ENCODE assay signal across 1 cellular context in the genomic region with DNA sequence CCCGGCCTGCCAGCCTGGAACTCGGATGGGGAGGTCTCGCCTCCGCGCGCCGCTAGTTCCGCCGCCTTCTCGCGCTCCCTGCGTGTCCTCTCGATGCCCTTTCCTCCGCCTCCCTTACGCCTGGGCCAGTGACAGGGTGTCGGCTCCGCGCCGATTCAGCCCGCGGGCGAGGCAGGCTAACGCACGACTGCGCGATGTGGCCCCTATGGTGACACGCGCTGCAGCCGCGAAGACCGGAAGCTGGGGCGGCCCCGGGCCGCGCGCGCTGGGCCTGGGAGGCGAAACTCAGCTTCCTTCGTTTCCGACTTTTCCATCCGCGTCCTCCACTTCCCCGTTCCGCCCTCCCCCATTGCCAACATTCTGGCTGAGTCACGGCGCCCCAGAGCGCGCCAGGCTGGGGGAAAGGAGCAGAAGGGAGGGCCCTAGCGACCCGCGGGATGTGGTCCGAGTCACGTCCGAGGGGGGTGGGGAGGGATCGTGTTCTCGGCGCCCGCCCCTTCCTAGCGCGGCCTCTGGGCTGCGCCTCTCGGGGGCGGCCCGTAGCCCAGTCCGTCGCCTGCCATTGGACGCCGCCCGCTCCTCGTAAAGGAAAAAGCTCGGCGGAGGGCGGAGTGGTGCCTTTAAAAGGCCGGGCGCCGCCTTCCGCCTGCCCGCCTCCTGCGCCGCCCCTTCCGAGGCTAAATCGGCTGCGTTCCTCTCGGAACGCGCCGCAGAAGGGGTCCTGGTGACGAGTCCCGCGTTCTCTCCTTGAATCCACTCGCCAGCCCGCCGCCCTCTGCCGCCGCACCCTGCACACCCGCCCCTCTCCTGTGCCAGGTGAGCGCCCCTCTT.
A peak's percentile ranks its signal among the peaks of the same experiment; 100 is the strongest.
TF ChIP-seq lines count a peak whose summit lies in the region.

Gene ALDOA, plus strand, starts transcription at position 649 of the 831 bp plus-strand sequence. CDS start 1,138 bp downstream, outside the sequence.

TF ChIP-seq in HepG2, 621 proteins besides CTCF, POLR2A, EP300 and RAD21 (continued from another document):
- TF ChIP-seq, protein P1, sequence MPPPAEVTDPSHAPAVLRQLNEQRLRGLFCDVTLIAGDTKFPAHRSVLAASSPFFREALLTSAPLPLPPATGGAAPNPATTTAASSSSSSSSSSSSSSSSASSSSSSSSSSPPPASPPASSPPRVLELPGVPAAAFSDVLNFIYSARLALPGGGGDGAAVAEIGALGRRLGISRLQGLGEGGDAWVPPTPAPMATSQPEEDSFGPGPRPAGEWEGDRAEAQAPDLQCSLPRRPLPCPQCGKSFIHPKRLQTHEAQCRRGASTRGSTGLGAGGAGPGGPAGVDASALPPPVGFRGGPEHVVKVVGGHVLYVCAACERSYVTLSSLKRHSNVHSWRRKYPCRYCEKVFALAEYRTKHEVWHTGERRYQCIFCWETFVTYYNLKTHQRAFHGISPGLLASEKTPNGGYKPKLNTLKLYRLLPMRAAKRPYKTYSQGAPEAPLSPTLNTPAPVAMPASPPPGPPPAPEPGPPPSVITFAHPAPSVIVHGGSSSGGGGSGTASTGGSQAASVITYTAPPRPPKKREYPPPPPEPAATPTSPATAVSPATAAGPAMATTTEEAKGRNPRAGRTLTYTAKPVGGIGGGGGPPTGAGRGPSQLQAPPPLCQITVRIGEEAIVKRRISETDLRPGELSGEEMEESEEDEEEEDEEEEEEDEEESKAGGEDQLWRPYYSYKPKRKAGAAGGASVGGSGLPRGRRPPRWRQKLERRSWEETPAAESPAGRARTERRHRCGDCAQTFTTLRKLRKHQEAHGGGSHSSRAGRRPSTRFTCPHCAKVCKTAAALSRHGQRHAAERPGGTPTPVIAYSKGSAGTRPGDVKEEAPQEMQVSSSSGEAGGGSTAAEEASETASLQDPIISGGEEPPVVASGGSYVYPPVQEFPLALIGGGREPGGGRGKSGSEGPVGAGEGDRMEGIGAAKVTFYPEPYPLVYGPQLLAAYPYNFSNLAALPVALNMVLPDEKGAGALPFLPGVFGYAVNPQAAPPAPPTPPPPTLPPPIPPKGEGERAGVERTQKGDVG (CRISPR knock-in tag; IDR thresholded peaks at IDR 0.05; ENCODE audit: borderline replicate concordance), result 0 out of 2 replicates have a peak, but pooled peaks have one; percentile 92
- TF ChIP-seq ZNF501 (CRISPR knock-in tag; IDR thresholded peaks at IDR 0.05), result peak; percentile 83
- TF ChIP-seq NR2F6 (IDR thresholded peaks at IDR 0.05), result no peak
- peak; percentile 48; the same call in 1 of the 2 replicates for TF ChIP-seq NR2F6 (CRISPR knock-in tag; IDR thresholded peaks at IDR 0.05)
- peak; percentile 71; the same call in 1 of the 2 replicates for TF ChIP-seq ZNF121 (CRISPR knock-in tag; IDR thresholded peaks at IDR 0.05)
- TF ChIP-seq FOXO1 (CRISPR knock-in tag; IDR thresholded peaks at IDR 0.05), result peak; percentile 68
- no peak for TF ChIP-seq HDAC6 (IDR thresholded peaks at IDR 0.05; ENCODE audit: low read depth, low read length)
- peak; percentile 14; the same call in 1 of the 2 replicates for TF ChIP-seq ARID2 (CRISPR knock-in tag; IDR thresholded peaks at IDR 0.05; ENCODE audit: borderline replicate concordance)
- peak; percentile 67; the same call in 1 of the 2 replicates for TF ChIP-seq TIGD3 (CRISPR knock-in tag; IDR thresholded peaks at IDR 0.05; ENCODE audit: borderline replicate concordance)
- TF ChIP-seq ZEB1 (IDR thresholded peaks at IDR 0.05; ENCODE audit: insufficient replicate concordance, low read depth), result peak; percentile 55
- peak; percentile 83 for TF ChIP-seq PHF5A (CRISPR knock-in tag; IDR thresholded peaks at IDR 0.05; ENCODE audit: low read depth, unreplicated experiment)
- TF ChIP-seq ZNF251 (CRISPR knock-in tag; IDR thresholded peaks at IDR 0.05), result 0 out of 2 replicates have a peak, but pooled peaks have one; percentile 83
- TF ChIP-seq NR3C1 (CRISPR knock-in tag; IDR thresholded peaks at IDR 0.05), result 0 out of 2 replicates have a peak, but pooled peaks have one; percentile 48
- TF ChIP-seq ZNF800 (CRISPR knock-in tag; IDR thresholded peaks at IDR 0.05), result peak; percentile 97
- TF ChIP-seq, protein P2, sequence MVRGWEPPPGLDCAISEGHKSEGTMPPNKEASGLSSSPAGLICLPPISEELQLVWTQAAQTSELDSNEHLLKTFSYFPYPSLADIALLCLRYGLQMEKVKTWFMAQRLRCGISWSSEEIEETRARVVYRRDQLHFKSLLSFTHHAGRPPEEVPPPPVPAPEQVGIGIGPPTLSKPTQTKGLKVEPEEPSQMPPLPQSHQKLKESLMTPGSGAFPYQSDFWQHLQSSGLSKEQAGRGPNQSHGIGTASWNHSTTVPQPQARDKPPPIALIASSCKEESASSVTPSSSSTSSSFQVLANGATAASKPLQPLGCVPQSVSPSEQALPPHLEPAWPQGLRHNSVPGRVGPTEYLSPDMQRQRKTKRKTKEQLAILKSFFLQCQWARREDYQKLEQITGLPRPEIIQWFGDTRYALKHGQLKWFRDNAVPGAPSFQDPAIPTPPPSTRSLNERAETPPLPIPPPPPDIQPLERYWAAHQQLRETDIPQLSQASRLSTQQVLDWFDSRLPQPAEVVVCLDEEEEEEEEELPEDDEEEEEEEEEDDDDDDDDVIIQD (CRISPR knock-in tag; IDR thresholded peaks at IDR 0.05; ENCODE audit: low read depth), result 0 out of 2 replicates have a peak, but pooled peaks have one; percentile 77
- TF ChIP-seq, protein P3, sequence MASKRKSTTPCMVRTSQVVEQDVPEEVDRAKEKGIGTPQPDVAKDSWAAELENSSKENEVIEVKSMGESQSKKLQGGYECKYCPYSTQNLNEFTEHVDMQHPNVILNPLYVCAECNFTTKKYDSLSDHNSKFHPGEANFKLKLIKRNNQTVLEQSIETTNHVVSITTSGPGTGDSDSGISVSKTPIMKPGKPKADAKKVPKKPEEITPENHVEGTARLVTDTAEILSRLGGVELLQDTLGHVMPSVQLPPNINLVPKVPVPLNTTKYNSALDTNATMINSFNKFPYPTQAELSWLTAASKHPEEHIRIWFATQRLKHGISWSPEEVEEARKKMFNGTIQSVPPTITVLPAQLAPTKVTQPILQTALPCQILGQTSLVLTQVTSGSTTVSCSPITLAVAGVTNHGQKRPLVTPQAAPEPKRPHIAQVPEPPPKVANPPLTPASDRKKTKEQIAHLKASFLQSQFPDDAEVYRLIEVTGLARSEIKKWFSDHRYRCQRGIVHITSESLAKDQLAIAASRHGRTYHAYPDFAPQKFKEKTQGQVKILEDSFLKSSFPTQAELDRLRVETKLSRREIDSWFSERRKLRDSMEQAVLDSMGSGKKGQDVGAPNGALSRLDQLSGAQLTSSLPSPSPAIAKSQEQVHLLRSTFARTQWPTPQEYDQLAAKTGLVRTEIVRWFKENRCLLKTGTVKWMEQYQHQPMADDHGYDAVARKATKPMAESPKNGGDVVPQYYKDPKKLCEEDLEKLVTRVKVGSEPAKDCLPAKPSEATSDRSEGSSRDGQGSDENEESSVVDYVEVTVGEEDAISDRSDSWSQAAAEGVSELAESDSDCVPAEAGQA (IDR thresholded peaks at IDR 0.05; ENCODE audit: low read depth), result peak; percentile 64
- TF ChIP-seq, protein P3 (CRISPR knock-in tag; IDR thresholded peaks at IDR 0.05; ENCODE audit: borderline replicate concordance), result peak; percentile 92
- TF ChIP-seq NR1H2 (CRISPR knock-in tag; IDR thresholded peaks at IDR 0.05; ENCODE audit: borderline replicate concordance, low read depth), result peak; percentile 96
- TF ChIP-seq ZFP36 (IDR thresholded peaks at IDR 0.05; ENCODE audit: borderline replicate concordance, low read depth, low read length, partially characterized antibody), result no peak
- 0 out of 2 replicates have a peak, but pooled peaks have one; percentile 15 for TF ChIP-seq ZBTB1 (CRISPR knock-in tag; IDR thresholded peaks at IDR 0.05; ENCODE audit: borderline replicate concordance)
- TF ChIP-seq, protein P4, sequence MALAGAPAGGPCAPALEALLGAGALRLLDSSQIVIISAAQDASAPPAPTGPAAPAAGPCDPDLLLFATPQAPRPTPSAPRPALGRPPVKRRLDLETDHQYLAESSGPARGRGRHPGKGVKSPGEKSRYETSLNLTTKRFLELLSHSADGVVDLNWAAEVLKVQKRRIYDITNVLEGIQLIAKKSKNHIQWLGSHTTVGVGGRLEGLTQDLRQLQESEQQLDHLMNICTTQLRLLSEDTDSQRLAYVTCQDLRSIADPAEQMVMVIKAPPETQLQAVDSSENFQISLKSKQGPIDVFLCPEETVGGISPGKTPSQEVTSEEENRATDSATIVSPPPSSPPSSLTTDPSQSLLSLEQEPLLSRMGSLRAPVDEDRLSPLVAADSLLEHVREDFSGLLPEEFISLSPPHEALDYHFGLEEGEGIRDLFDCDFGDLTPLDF (CRISPR knock-in tag; IDR thresholded peaks at IDR 0.05), result peak; percentile 94
- TF ChIP-seq ZNF326 (CRISPR knock-in tag; IDR thresholded peaks at IDR 0.05; ENCODE audit: borderline replicate concordance), result no peak
- TF ChIP-seq BCL6 (CRISPR knock-in tag; IDR thresholded peaks at IDR 0.05), result peak; percentile 67; the same call in 1 of the 2 replicates
- TF ChIP-seq ZKSCAN8 (CRISPR knock-in tag; IDR thresholded peaks at IDR 0.05; ENCODE audit: borderline replicate concordance), result peak; percentile 91; the same call in 1 of the 2 replicates
- TF ChIP-seq, protein P5, sequence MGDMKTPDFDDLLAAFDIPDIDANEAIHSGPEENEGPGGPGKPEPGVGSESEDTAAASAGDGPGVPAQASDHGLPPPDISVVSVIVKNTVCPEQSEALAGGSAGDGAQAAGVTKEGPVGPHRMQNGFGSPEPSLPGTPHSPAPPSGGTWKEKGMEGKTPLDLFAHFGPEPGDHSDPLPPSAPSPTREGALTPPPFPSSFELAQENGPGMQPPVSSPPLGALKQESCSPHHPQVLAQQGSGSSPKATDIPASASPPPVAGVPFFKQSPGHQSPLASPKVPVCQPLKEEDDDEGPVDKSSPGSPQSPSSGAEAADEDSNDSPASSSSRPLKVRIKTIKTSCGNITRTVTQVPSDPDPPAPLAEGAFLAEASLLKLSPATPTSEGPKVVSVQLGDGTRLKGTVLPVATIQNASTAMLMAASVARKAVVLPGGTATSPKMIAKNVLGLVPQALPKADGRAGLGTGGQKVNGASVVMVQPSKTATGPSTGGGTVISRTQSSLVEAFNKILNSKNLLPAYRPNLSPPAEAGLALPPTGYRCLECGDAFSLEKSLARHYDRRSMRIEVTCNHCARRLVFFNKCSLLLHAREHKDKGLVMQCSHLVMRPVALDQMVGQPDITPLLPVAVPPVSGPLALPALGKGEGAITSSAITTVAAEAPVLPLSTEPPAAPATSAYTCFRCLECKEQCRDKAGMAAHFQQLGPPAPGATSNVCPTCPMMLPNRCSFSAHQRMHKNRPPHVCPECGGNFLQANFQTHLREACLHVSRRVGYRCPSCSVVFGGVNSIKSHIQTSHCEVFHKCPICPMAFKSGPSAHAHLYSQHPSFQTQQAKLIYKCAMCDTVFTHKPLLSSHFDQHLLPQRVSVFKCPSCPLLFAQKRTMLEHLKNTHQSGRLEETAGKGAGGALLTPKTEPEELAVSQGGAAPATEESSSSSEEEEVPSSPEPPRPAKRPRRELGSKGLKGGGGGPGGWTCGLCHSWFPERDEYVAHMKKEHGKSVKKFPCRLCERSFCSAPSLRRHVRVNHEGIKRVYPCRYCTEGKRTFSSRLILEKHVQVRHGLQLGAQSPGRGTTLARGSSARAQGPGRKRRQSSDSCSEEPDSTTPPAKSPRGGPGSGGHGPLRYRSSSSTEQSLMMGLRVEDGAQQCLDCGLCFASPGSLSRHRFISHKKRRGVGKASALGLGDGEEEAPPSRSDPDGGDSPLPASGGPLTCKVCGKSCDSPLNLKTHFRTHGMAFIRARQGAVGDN (CRISPR knock-in tag; IDR thresholded peaks at IDR 0.05), result peak; percentile 99
- peak; percentile 97 for TF ChIP-seq ZFP36L1 (CRISPR knock-in tag; IDR thresholded peaks at IDR 0.05)
- TF ChIP-seq FOSL2 (CRISPR knock-in tag; IDR thresholded peaks at IDR 0.05), result peak; percentile 93
